ENCODE assay signal across 28 cellular contexts in genomic region chr3:4395448-4395847, GRCh38.
DNase-seq lines count a peak whose midpoint lies in the region; ATAC-seq and TF ChIP-seq lines count a peak whose summit lies in the region.
"Had no signal": no experiment of that assay in that cellular context is flagged by ENCODE, and none has a peak within 500 bp of the region (broad histone marks: within the 10 kb centered on the region; RNA-seq: fewer than 3 reads in every experiment).

No MANE protein-coding gene starts in this region.

- no peak for TF ChIP-seq CTCF in body of pancreas (IDR thresholded peaks at IDR 0.05)

- DNase-seq in activated T-cell treated with anti-CD3 and anti-CD28 coated beads, Interleukin-2, amount 50 U/mL, for 72 hours = no peak
- DNase-seq in activated T-cell treated with anti-CD3 and anti-CD28 coated beads for 4 hours (no peak), body of pancreas (no peak)
- no peak for DNase-seq in activated T-helper 2 cell treated with anti-CD3 and anti-CD28 coated beads, Interferon-gamma antibody, Interleukin-2, Interleukin-4, amounts not matched to agents 10 μg/mL and 5 μg/mL and 100 μg/mL, durations not matched to agents 14 hours and 24 hours and 36 hours (ENCODE audit: low spot score)
- no peak for DNase-seq in effector memory CD8-positive, alpha-beta T cell
- no peak for DNase-seq in stimulated activated naive CD8-positive, alpha-beta T cell treated with anti-CD3 and anti-CD28 coated beads, Interleukin-15, amount 100 ng/mL, for 72 hours
- DNase-seq: activated CD4-positive, alpha-beta T cell treated with anti-CD3 and anti-CD28 coated beads for 48 hours; activated gamma-delta T cell treated with Interleukin-2 at 50 U/mL for 16 hours; CD4-positive, alpha-beta T cell; GOT3; left cardiac atrium; MG63; naive thymus-derived CD8-positive, alpha-beta T cell; NCI-H1436; NCI-H2107; NCI-H82; occipital lobe; right lobe of liver; SIG-M5; spleen; stimulated activated CD4-positive, alpha-beta T cell treated with anti-CD3 and anti-CD28 coated beads, Interleukin-2, amount 100 ng/mL, for 24 hours; T-helper 9 cell had no signal

- no peaks in the 10 kb centered on the region for H3K9me3 ChIP-seq in body of pancreas
- H3K9me3 ChIP-seq: MG63, prostate gland, right lobe of liver had no signal

- H3K27ac Mint-ChIP-seq in activated T-cell treated with anti-CD3 and anti-CD28 coated beads, Interleukin-2, amount 50 U/mL, for 72 hours = peak overlapping the region; percentile 83
- peak overlapping the region; percentile 76 for H3K27ac Mint-ChIP-seq in activated T-helper 2 cell treated with anti-CD3 and anti-CD28 coated beads, Interferon-gamma antibody, Interleukin-2, Interleukin-4, amounts not matched to agents 10 μg/mL and 5 μg/mL and 100 μg/mL, durations not matched to agents 14 hours and 24 hours and 36 hours
- peak overlapping the region; percentile 86 to 91 for H3K27ac Mint-ChIP-seq in effector memory CD8-positive, alpha-beta T cell
- no peak overlapping the region for H3K27ac Mint-ChIP-seq in stimulated activated naive CD8-positive, alpha-beta T cell treated with anti-CD3 and anti-CD28 coated beads, Interleukin-15, amount 100 ng/mL, for 72 hours
- H3K27ac Mint-ChIP-seq: CD4-positive, alpha-beta T cell had no signal

- ATAC-seq in activated T-cell treated with anti-CD3 and anti-CD28 coated beads, Interleukin-2, amount 50 U/mL, for 72 hours (replicated peaks in 1 of 2) = peak; percentile 70
- ATAC-seq in effector memory CD8-positive, alpha-beta T cell (replicated peaks) = no peak
- ATAC-seq in stimulated activated naive CD8-positive, alpha-beta T cell treated with anti-CD3 and anti-CD28 coated beads, Interleukin-15, amount 100 ng/mL, for 72 hours = peak; percentile 61
- no peak for ATAC-seq in HG02884 (IDR thresholded peaks at IDR 0.05; ENCODE audit: unreplicated experiment)
- ATAC-seq in HG02938 (IDR thresholded peaks at IDR 0.05; ENCODE audit: unreplicated experiment) = no peak
- ATAC-seq in body of pancreas = no peak
- ATAC-seq: left cardiac atrium; naive thymus-derived CD8-positive, alpha-beta T cell; right lobe of liver had no signal

- 88 to 89% methylated on average over 6 of the region's 6 CpGs for WGBS in body of pancreas, 2 donors

- H3K4me1 Mint-ChIP-seq in activated T-cell treated with anti-CD3 and anti-CD28 coated beads, Interleukin-2, amount 50 U/mL, for 72 hours (ENCODE audit: low read depth) = peaks cover 34% of the 10 kb centered on the region
- H3K4me1 Mint-ChIP-seq in activated T-helper 2 cell treated with anti-CD3 and anti-CD28 coated beads, Interferon-gamma antibody, Interleukin-2, Interleukin-4, amounts not matched to agents 10 μg/mL and 5 μg/mL and 100 μg/mL, durations not matched to agents 14 hours and 24 hours and 36 hours (ENCODE audit: low read depth) = peaks cover 42% of the 10 kb centered on the region
- peaks cover 18 to 28% of the 10 kb centered on the region in 2 donors for H3K4me1 Mint-ChIP-seq in effector memory CD8-positive, alpha-beta T cell (ENCODE audit: low read depth in 2 of 2)
- peaks cover 37% of the 10 kb centered on the region for H3K4me1 Mint-ChIP-seq in stimulated activated naive CD8-positive, alpha-beta T cell treated with anti-CD3 and anti-CD28 coated beads, Interleukin-15, amount 100 ng/mL, for 72 hours

- no peaks in the 10 kb centered on the region for H3K4me1 ChIP-seq in body of pancreas
- H3K4me1 ChIP-seq: prostate gland, right lobe of liver had no signal

- no peaks in the 10 kb centered on the region for H3K36me3 ChIP-seq in body of pancreas (replicated peaks in 1 of 2; ENCODE audit: insufficient read depth in 1 of 2, low read depth in 2 of 2)
- H3K36me3 ChIP-seq: MG63, prostate gland, right lobe of liver had no signal

- intact Hi-C loops in activated T-helper 2 cell treated with anti-CD3 and anti-CD28 coated beads, Interferon-gamma antibody, Interleukin-2, Interleukin-4, amounts not matched to agents 10 μg/mL and 5 μg/mL and 100 μg/mL, durations not matched to agents 14 hours and 24 hours and 36 hours (cut with micrococcal nuclease) = loop anchor here (1.0 to 10.0 kb wide), 3 partner anchors 8 to 439 kb away; no protein-coding TSS in a partner anchor
- intact Hi-C loops in body of pancreas (cut with DNase I) = no loop called here

- peaks cover 0 to 1% of the 10 kb centered on the region in 2 donors for H3K9me3 Mint-ChIP-seq in activated T-cell treated with anti-CD3 and anti-CD28 coated beads, Interleukin-2, amount 50 U/mL, for 72 hours
- peaks cover 21% of the 10 kb centered on the region for H3K9me3 Mint-ChIP-seq in activated T-helper 2 cell treated with anti-CD3 and anti-CD28 coated beads, Interferon-gamma antibody, Interleukin-2, Interleukin-4, amounts not matched to agents 10 μg/mL and 5 μg/mL and 100 μg/mL, durations not matched to agents 14 hours and 24 hours and 36 hours
- H3K9me3 Mint-ChIP-seq in effector memory CD8-positive, alpha-beta T cell = no peaks in the 10 kb centered on the region
- peaks cover 0 to 12% of the 10 kb centered on the region in 2 donors for H3K9me3 Mint-ChIP-seq in stimulated activated naive CD8-positive, alpha-beta T cell treated with anti-CD3 and anti-CD28 coated beads, Interleukin-15, amount 100 ng/mL, for 72 hours
- H3K9me3 Mint-ChIP-seq: CD4-positive, alpha-beta T cell had no signal

- H3K27me3 ChIP-seq in body of pancreas = no peaks in the 10 kb centered on the region
- H3K27me3 ChIP-seq: hepatocyte, MG63, right lobe of liver, spleen, tibial nerve had no signal

- peaks cover 11 to 12% of the 10 kb centered on the region in 2 donors for H3K36me3 Mint-ChIP-seq in activated T-cell treated with anti-CD3 and anti-CD28 coated beads, Interleukin-2, amount 50 U/mL, for 72 hours (ENCODE audit: insufficient read depth in 2 of 2)
- H3K36me3 Mint-ChIP-seq in activated T-helper 2 cell treated with anti-CD3 and anti-CD28 coated beads, Interferon-gamma antibody, Interleukin-2, Interleukin-4, amounts not matched to agents 10 μg/mL and 5 μg/mL and 100 μg/mL, durations not matched to agents 14 hours and 24 hours and 36 hours (ENCODE audit: low read depth) = peaks cover 53% of the 10 kb centered on the region
- H3K36me3 Mint-ChIP-seq in effector memory CD8-positive, alpha-beta T cell (ENCODE audit: insufficient read depth) = peaks cover 3% of the 10 kb centered on the region

- H3K4me3 Mint-ChIP-seq in activated T-cell treated with anti-CD3 and anti-CD28 coated beads, Interleukin-2, amount 50 U/mL, for 72 hours = peak overlapping the region; percentile 45 to 56
- H3K4me3 Mint-ChIP-seq in activated T-helper 2 cell treated with anti-CD3 and anti-CD28 coated beads, Interferon-gamma antibody, Interleukin-2, Interleukin-4, amounts not matched to agents 10 μg/mL and 5 μg/mL and 100 μg/mL, durations not matched to agents 14 hours and 24 hours and 36 hours (ENCODE audit: low read depth) = peak overlapping the region; percentile 52
- H3K4me3 Mint-ChIP-seq in effector memory CD8-positive, alpha-beta T cell = peak overlapping the region in 1 of 2 donors; percentile 56
- no peak overlapping the region for H3K4me3 Mint-ChIP-seq in stimulated activated naive CD8-positive, alpha-beta T cell treated with anti-CD3 and anti-CD28 coated beads, Interleukin-15, amount 100 ng/mL, for 72 hours
- H3K4me3 Mint-ChIP-seq: CD4-positive, alpha-beta T cell; naive thymus-derived CD8-positive, alpha-beta T cell had no signal

- TF ChIP-seq POLR2A in body of pancreas (IDR thresholded peaks at IDR 0.05) = no peak

- no peak overlapping the region for H3K27ac ChIP-seq in body of pancreas
- H3K27ac ChIP-seq: hepatocyte, prostate gland, right lobe of liver, spleen, tibial nerve had no signal

- H3K4me3 ChIP-seq in body of pancreas = no peak overlapping the region
- H3K4me3 ChIP-seq: hepatocyte, lung, MG63, prostate gland, right lobe of liver, spleen, tibial nerve had no signal

- no peaks in the 10 kb centered on the region for H3K27me3 Mint-ChIP-seq in activated T-cell treated with anti-CD3 and anti-CD28 coated beads, Interleukin-2, amount 50 U/mL, for 72 hours (ENCODE audit: low read depth)
- H3K27me3 Mint-ChIP-seq in activated T-helper 2 cell treated with anti-CD3 and anti-CD28 coated beads, Interferon-gamma antibody, Interleukin-2, Interleukin-4, amounts not matched to agents 10 μg/mL and 5 μg/mL and 100 μg/mL, durations not matched to agents 14 hours and 24 hours and 36 hours (ENCODE audit: low read depth) = no peaks in the 10 kb centered on the region
- H3K27me3 Mint-ChIP-seq in effector memory CD8-positive, alpha-beta T cell = no peaks in the 10 kb centered on the region
- no peaks in the 10 kb centered on the region for H3K27me3 Mint-ChIP-seq in stimulated activated naive CD8-positive, alpha-beta T cell treated with anti-CD3 and anti-CD28 coated beads, Interleukin-15, amount 100 ng/mL, for 72 hours
- H3K27me3 Mint-ChIP-seq: CD4-positive, alpha-beta T cell; naive thymus-derived CD8-positive, alpha-beta T cell had no signal

Comparison
In these comparisons a context has a peak if more than half of its experiments do, and no peak if none do; other contexts are left out.
1. ATAC-seq: peak in activated T-cell treated with anti-CD3 and anti-CD28 coated beads, Interleukin-2, amount 50 U/mL, for 72 hours (2 of 2) and stimulated activated naive CD8-positive, alpha-beta T cell treated with anti-CD3 and anti-CD28 coated beads, Interleukin-15, amount 100 ng/mL, for 72 hours (single experiment); none in effector memory CD8-positive, alpha-beta T cell (single experiment), HG02884 (single experiment), HG02938 (single experiment) and body of pancreas (single experiment).
2. H3K27ac Mint-ChIP-seq: peak in activated T-cell treated with anti-CD3 and anti-CD28 coated beads, Interleukin-2, amount 50 U/mL, for 72 hours (single experiment), activated T-helper 2 cell treated with anti-CD3 and anti-CD28 coated beads, Interferon-gamma antibody, Interleukin-2, Interleukin-4, amounts not matched to agents 10 μg/mL and 5 μg/mL and 100 μg/mL, durations not matched to agents 14 hours and 24 hours and 36 hours (single experiment) and effector memory CD8-positive, alpha-beta T cell (2 of 2); none in stimulated activated naive CD8-positive, alpha-beta T cell treated with anti-CD3 and anti-CD28 coated beads, Interleukin-15, amount 100 ng/mL, for 72 hours (0 of 2).
3. H3K4me3 Mint-ChIP-seq: peak in activated T-cell treated with anti-CD3 and anti-CD28 coated beads, Interleukin-2, amount 50 U/mL, for 72 hours (2 of 2) and activated T-helper 2 cell treated with anti-CD3 and anti-CD28 coated beads, Interferon-gamma antibody, Interleukin-2, Interleukin-4, amounts not matched to agents 10 μg/mL and 5 μg/mL and 100 μg/mL, durations not matched to agents 14 hours and 24 hours and 36 hours (single experiment); none in stimulated activated naive CD8-positive, alpha-beta T cell treated with anti-CD3 and anti-CD28 coated beads, Interleukin-15, amount 100 ng/mL, for 72 hours (0 of 2).